ENCODE assay signal across 14 cellular contexts in genomic region chr1:9350011-9350907, GRCh38. TPM values are rescaled to one million over a fixed set of nuclear protein-coding genes. Genes with fewer than 3 reads are reported as not detected.
DNase-seq lines count a peak whose midpoint lies in the region; ATAC-seq and FAIRE-seq lines count a peak whose summit lies in the region.
"Had no signal": no experiment of that assay in that cellular context is flagged by ENCODE, and none has a peak within 500 bp of the region (broad histone marks: within the 10 kb centered on the region; RNA-seq: fewer than 3 reads in every experiment).

No MANE protein-coding gene starts in this region.

- peak overlapping the region; percentile 16 for H3K27ac ChIP-seq in mesodermal cell (ENCODE audit: low read depth, low read length, severe bottlenecking)
- H3K27ac ChIP-seq: 22Rv1, cardiac muscle cell, lower lobe of right lung had no signal

- no peak for ATAC-seq in HG03175 (IDR thresholded peaks at IDR 0.05; ENCODE audit: unreplicated experiment)
- ATAC-seq: Panc1 had no signal

- peaks cover 17% of the 10 kb centered on the region for H3K4me1 ChIP-seq in mesodermal cell (ENCODE audit: control insufficient read depth, insufficient read depth, low read length, poor library complexity, severe bottlenecking)

- no peaks in the 10 kb centered on the region for H3K9me3 ChIP-seq in mesodermal cell (ENCODE audit: control insufficient read depth, low read length)
- H3K9me3 ChIP-seq: lower lobe of right lung had no signal

- peak; percentile 89 for FAIRE-seq in urothelium cell line (lab: Jason Lieb, UNC)

- H3K4me3 ChIP-seq in mesodermal cell (ENCODE audit: extremely low read depth, insufficient read depth, low read length, poor library complexity, severe bottlenecking), result no peak overlapping the region
- H3K4me3 ChIP-seq: cardiac muscle cell, lower lobe of right lung had no signal

- DNase-seq in NCI-H82 (lab: John Stamatoyannopoulos, UW) (peak; percentile 48), NCI-H82 treated with DMSO at 0.1 percent for 48 hours (lab: John Stamatoyannopoulos, UW; ENCODE audit: unreplicated experiment) (no peak), dedifferentiated amniotic fluid mesenchymal stem cell (ENCODE audit: extremely low spot score) (peak; percentile 25), urothelium cell line (ENCODE audit: low spot score) (no peak), retina (no peak), NAMALWA (ENCODE audit: low spot score) (no peak)
- DNase-seq: activated T-cell treated with anti-CD3 and anti-CD28 coated beads for 4 hours, Kasumi-1, lower lobe of right lung had no signal

- H3K36me3 ChIP-seq in mesodermal cell (ENCODE audit: control insufficient read depth, insufficient read depth, low read length), result peaks cover 7% of the 10 kb centered on the region
- H3K36me3 ChIP-seq: cardiac muscle cell, lower lobe of right lung had no signal

- 93 to 95% methylated on average over 16 to 18 of the region's 20 CpGs for whole genome bisulfite sequencing in mesodermal cell (ENCODE audit: insufficient coverage in 2 of 2), 2 experiments

RNA-seq across cellular contexts. Expression of gene SPSB1, which starts 57.6 kb away (rescaled TPM):
- 17.3 TPM for polyA plus RNA-seq in mesodermal cell (2013, experiment 1 of 2)
- 14.6 TPM for polyA plus RNA-seq in mesodermal cell (2013, experiment 2 of 2)

Comparison
In these comparisons a context has a peak if more than half of its experiments do, and no peak if none do; other contexts are left out.
1. DNase-seq: peak in NCI-H82 (single experiment) and dedifferentiated amniotic fluid mesenchymal stem cell (single experiment); none in NCI-H82 treated with DMSO at 0.1 percent for 48 hours (single experiment), urothelium cell line (single experiment), retina (single experiment) and NAMALWA (single experiment).